In the genomic region with DNA sequence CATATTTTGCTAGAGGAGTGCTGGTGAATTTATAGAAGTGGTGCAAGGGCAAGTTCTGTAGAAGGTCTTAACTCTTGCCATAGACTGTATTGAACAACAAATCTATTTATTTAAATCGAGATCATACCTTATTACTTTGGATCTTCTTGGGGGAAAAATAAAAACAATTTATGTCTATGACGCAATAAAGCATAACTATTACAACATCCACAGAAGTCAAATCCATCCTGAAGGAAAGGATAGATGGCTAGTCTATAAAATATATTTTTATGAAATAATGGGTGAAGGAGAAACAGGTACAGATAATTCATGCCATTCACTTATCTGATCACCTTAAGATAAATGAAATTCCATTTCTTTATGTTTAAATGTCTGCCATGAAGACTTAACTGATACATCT, we compare ENCODE assay signal across 24 cellular contexts.
DNase-seq lines count a peak whose midpoint lies in the region; ATAC-seq, FAIRE-seq and TF ChIP-seq lines count a peak whose summit lies in the region.
"Had no signal": no experiment of that assay in that cellular context is flagged by ENCODE, and none has a peak within 500 bp of the region (broad histone marks: within the 10 kb centered on the region; RNA-seq: fewer than 3 reads in every experiment).

No MANE protein-coding gene starts in this region.

- intact Hi-C loops in HepG2 (cut with micrococcal nuclease; ENCODE audit: unreplicated experiment) (no loop called here), right lobe of liver (cut with DNase I) (no loop called here)

- no peak for FAIRE-seq in HepG2 (lab: Jason Lieb, UNC)
- FAIRE-seq: A204.1, GM12891, GM18507, H54 had no signal

- in situ Hi-C loops in HepG2 (cut with HindIII; ENCODE audit: extremely low pct_ligation_motif_present, low pct_unique_long_range_greater_than_20kb) = no loop called here

- no peak overlapping the region for H3K4me3 ChIP-seq in HepG2 (replicated peaks in 1 of 3; ENCODE audit: insufficient read depth in 1 of 3, low read depth in 2 of 3, low read length in 3 of 3)
- no peak overlapping the region for H3K4me3 ChIP-seq in right lobe of liver
- no peak overlapping the region for H3K4me3 ChIP-seq in gastroesophageal sphincter
- H3K4me3 ChIP-seq: BLaER1 treated with 17β-estradiol and CSF1 and Interleukin-3, amounts not matched to agents 10 nM and 100 nM; GM23338; HAP-1 had no signal

- H3K27me3 ChIP-seq in HepG2 (ENCODE audit: control insufficient read depth in 1 of 2, insufficient read depth in 2 of 2, low read length in 2 of 2) = no peaks in the 10 kb centered on the region
- no peaks in the 10 kb centered on the region for H3K27me3 ChIP-seq in right lobe of liver
- no peaks in the 10 kb centered on the region for H3K27me3 ChIP-seq in gastroesophageal sphincter
- H3K27me3 ChIP-seq: BE2C; BLaER1 treated with 17β-estradiol and CSF1 and Interleukin-3, amounts not matched to agents 10 nM and 100 nM had no signal

- CTCF ChIA-PET in HepG2 (lab: Yijun Ruan, JAX; ENCODE audit: low intra/inter-chr PET ratio, low total read pairs) = no interaction called here

- no peaks in the 10 kb centered on the region for H3K27me3 Mint-ChIP-seq in progenitor cell of endocrine pancreas
- H3K27me3 Mint-ChIP-seq: CD4-positive, alpha-beta T cell had no signal

- TF ChIP-seq POLR2A in HepG2 (IDR thresholded peaks at IDR 0.05; ENCODE audit: insufficient read depth in 1 of 2, low read depth in 2 of 2, low read length in 2 of 2) = no peak
- no peak for TF ChIP-seq POLR2A in right lobe of liver (IDR thresholded peaks at IDR 0.05)
- TF ChIP-seq POLR2A in gastroesophageal sphincter (IDR thresholded peaks at IDR 0.05) = no peak

- 5% methylated on average over 2 of the region's 2 CpGs for WGBS in HepG2 (ENCODE audit: low lambda C conversion rate)
- WGBS in right lobe of liver (ENCODE audit: insufficient coverage, low coverage, low lambda C conversion rate, missing lambda C conversion rate) = 34% methylated on average over 2 of the region's 2 CpGs
- WGBS in gastroesophageal sphincter (ENCODE audit: low coverage in 1 of 2), 2 donors = 79 to 82% methylated on average over 2 of the region's 2 CpGs

- no peak overlapping the region for H3K27ac ChIP-seq in HepG2 (ENCODE audit: extremely low read length, insufficient read depth, low read length)
- H3K27ac ChIP-seq in right lobe of liver = no peak overlapping the region
- H3K27ac ChIP-seq in gastroesophageal sphincter = no peak overlapping the region
- H3K27ac ChIP-seq: 22Rv1; BLaER1 treated with 17β-estradiol and CSF1 and Interleukin-3, amounts not matched to agents 10 nM and 100 nM had no signal

- H3K4me2 ChIP-seq in HepG2 (ENCODE audit: low read depth, low read length) = no peak overlapping the region
- H3K4me2 ChIP-seq: BLaER1 treated with 17β-estradiol and CSF1 and Interleukin-3, amounts not matched to agents 10 nM and 100 nM; GM23338 had no signal

- POLR2A ChIA-PET in HepG2 (lab: Yijun Ruan, JAX) = no interaction called here

- no peaks in the 10 kb centered on the region for H3K79me2 ChIP-seq in HepG2 (ENCODE audit: insufficient read depth, low read length)

- no peak overlapping the region for H3K4me3 Mint-ChIP-seq in progenitor cell of endocrine pancreas (ENCODE audit: low read depth)
- H3K4me3 Mint-ChIP-seq: CD14-positive monocyte; CD4-positive, alpha-beta T cell; GM23338 had no signal

- H2AFZ ChIP-seq in HepG2 (ENCODE audit: low read length) = no peak overlapping the region
- H2AFZ ChIP-seq: GM23338 had no signal

- H3K27ac Mint-ChIP-seq in progenitor cell of endocrine pancreas = peak overlapping the region; percentile 27
- H3K27ac Mint-ChIP-seq: CD14-positive monocyte; CD4-positive, alpha-beta T cell; GM23338 had no signal

- no peaks in the 10 kb centered on the region for H3K36me3 Mint-ChIP-seq in progenitor cell of endocrine pancreas (ENCODE audit: insufficient read depth)
- H3K36me3 Mint-ChIP-seq: CD14-positive monocyte had no signal

- TF ChIP-seq RAD21 in HepG2 (CRISPR knock-in tag; IDR thresholded peaks at IDR 0.05) = no peak

- H4K20me1 ChIP-seq in HepG2 (ENCODE audit: insufficient read depth, low read length) = no peaks in the 10 kb centered on the region
- H4K20me1 ChIP-seq: BLaER1 treated with 17β-estradiol and CSF1 and Interleukin-3, amounts not matched to agents 10 nM and 100 nM had no signal

- BruUV-seq in HepG2 (replicated peaks; lab: Mats Ljungman, UMichigan) = no TSS peak

- ATAC-seq in HepG2 = no peak
- no peak for ATAC-seq in right lobe of liver
- ATAC-seq in gastroesophageal sphincter = no peak
- ATAC-seq: GM23338 had no signal

- no peaks in the 10 kb centered on the region for H3K4me1 Mint-ChIP-seq in progenitor cell of endocrine pancreas (ENCODE audit: low read depth)
- H3K4me1 Mint-ChIP-seq: CD14-positive monocyte had no signal

- H3K4me1 ChIP-seq in HepG2 (ENCODE audit: insufficient read depth, low read length) (no peaks in the 10 kb centered on the region), right lobe of liver (no peaks in the 10 kb centered on the region), gastroesophageal sphincter (no peaks in the 10 kb centered on the region)
- H3K4me1 ChIP-seq: BE2C, HAP-1 had no signal

- no peaks in the 10 kb centered on the region for H3K36me3 ChIP-seq in HepG2 (replicated peaks in 1 of 2; ENCODE audit: control insufficient read depth in 1 of 2, insufficient read depth in 2 of 2, low read length in 2 of 2)
- no peaks in the 10 kb centered on the region for H3K36me3 ChIP-seq in right lobe of liver
- H3K36me3 ChIP-seq in gastroesophageal sphincter = no peaks in the 10 kb centered on the region
- H3K36me3 ChIP-seq: BE2C; BLaER1 treated with 17β-estradiol and CSF1 and Interleukin-3, amounts not matched to agents 10 nM and 100 nM; HAP-1 had no signal

- H3K9me3 ChIP-seq in HepG2 (ENCODE audit: low read length) (peaks cover 8% of the 10 kb centered on the region; the same call in 1 of the 2 replicates), right lobe of liver (no peaks in the 10 kb centered on the region), gastroesophageal sphincter (no peaks in the 10 kb centered on the region)
- H3K9me3 ChIP-seq: BE2C; BLaER1 treated with 17β-estradiol and CSF1 and Interleukin-3, amounts not matched to agents 10 nM and 100 nM; HAP-1 had no signal

- TF ChIP-seq EP300 in HepG2 (IDR thresholded peaks at IDR 0.05; ENCODE audit: low read depth in 2 of 2, low read length in 2 of 2) (no peak), HepG2 (CRISPR knock-in tag; IDR thresholded peaks at IDR 0.05; ENCODE audit: borderline replicate concordance) (no peak), gastroesophageal sphincter (IDR thresholded peaks at IDR 0.05) (no peak)

- no peaks in the 10 kb centered on the region for H3K9me3 Mint-ChIP-seq in progenitor cell of endocrine pancreas (ENCODE audit: low read depth)
- H3K9me3 Mint-ChIP-seq: GM23338 had no signal

- DNase-seq in HepG2 (ENCODE audit: low spot score) (no peak), right lobe of liver (no peak), OCI-M1 (lab: John Stamatoyannopoulos, UW) (peak; percentile 30), progenitor cell of endocrine pancreas (ENCODE audit: low spot score, unreplicated experiment) (no peak), NCI-H1694 treated with DMSO at 0.1 percent for 48 hours (lab: John Stamatoyannopoulos, UW) (no peak)
- DNase-seq: ACHN; AML-193; BE2C; Calu3; CD4-positive, alpha-beta T cell; COR-L47; DMS53; DMS79 treated with DMSO at 0.1 percent for 48 hours; GF-D8 had no signal

- H3K9ac ChIP-seq in HepG2 (ENCODE audit: insufficient read depth, low read depth, low read length) = no peak overlapping the region
- H3K9ac ChIP-seq: BLaER1 treated with 17β-estradiol and CSF1 and Interleukin-3, amounts not matched to agents 10 nM and 100 nM had no signal

- TF ChIP-seq CTCF in HepG2 (CRISPR knock-in tag; IDR thresholded peaks at IDR 0.05) = no peak
- no peak for TF ChIP-seq CTCF in right lobe of liver (IDR thresholded peaks at IDR 0.05)
- TF ChIP-seq CTCF in progenitor cell of endocrine pancreas (IDR thresholded peaks at IDR 0.05; ENCODE audit: unreplicated experiment) = no peak
- no peak for TF ChIP-seq CTCF in gastroesophageal sphincter (IDR thresholded peaks at IDR 0.05)

TF ChIP-seq in HepG2, 621 proteins besides CTCF, POLR2A, EP300 and RAD21:
- TF ChIP-seq DNMT3B (CRISPR knock-in tag; conservative IDR thresholded peaks at IDR 0.05) (no peak), CEBPB (IDR thresholded peaks at IDR 0.05; ENCODE audit: borderline replicate concordance, low read depth, low read length) (peak; percentile 85), ATF7 (IDR thresholded peaks at IDR 0.05) (peak; percentile 50; the same call in 1 of the 2 replicates), ATF7 (CRISPR knock-in tag; IDR thresholded peaks at IDR 0.05) (no peak), ZNF660 (CRISPR knock-in tag; IDR thresholded peaks at IDR 0.05; ENCODE audit: borderline replicate concordance, low read depth) (no peak), NFE2 (CRISPR knock-in tag; IDR thresholded peaks at IDR 0.05) (no peak)
